Comparison of ENCODE assay signal across 1 cellular context in the genomic region with DNA sequence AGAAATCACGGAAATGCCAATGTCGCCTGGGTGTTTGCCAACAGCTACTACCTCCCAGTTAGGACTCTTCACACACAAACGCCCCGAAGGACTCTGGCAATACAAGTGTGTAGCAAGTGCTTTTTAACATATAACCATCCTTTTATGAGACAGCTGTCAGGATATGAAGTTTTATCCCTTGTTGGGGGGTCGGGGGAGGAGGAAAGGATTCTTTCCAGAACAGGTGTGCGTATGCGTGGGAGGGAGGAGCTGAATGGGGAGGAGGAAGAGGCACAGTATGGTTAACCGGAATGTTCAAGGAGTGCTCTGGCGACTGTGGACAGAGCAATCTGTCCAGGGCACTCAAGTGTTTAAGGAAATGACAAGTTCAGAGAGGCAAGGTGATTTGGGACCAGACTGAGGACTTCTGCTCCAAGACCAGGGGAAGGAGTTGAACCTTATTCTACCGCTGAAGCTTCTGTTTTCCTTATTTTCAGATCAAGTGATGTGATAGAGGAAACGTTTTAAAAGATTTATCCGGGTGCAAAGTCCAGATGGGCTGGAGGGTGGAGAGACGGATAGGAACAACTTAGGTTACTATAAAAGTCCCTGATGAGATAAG.
TF ChIP-seq lines count a peak whose summit lies in the region.

No MANE protein-coding gene starts in this region.

TF ChIP-seq in SK-N-SH treated with all-trans-retinoic acid at 6 μM for 48 hours, 23 proteins besides CTCF, POLR2A, EP300 and RAD21 (continued from another document):
- TF ChIP-seq, protein P1, sequence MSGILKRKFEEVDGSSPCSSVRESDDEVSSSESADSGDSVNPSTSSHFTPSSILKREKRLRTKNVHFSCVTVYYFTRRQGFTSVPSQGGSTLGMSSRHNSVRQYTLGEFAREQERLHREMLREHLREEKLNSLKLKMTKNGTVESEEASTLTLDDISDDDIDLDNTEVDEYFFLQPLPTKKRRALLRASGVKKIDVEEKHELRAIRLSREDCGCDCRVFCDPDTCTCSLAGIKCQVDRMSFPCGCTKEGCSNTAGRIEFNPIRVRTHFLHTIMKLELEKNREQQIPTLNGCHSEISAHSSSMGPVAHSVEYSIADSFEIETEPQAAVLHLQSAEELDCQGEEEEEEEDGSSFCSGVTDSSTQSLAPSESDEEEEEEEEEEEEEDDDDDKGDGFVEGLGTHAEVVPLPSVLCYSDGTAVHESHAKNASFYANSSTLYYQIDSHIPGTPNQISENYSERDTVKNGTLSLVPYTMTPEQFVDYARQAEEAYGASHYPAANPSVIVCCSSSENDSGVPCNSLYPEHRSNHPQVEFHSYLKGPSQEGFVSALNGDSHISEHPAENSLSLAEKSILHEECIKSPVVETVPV (CRISPR knock-in tag; IDR thresholded peaks at IDR 0.05), result no peak
- no peak for TF ChIP-seq SNAI2 (CRISPR knock-in tag; IDR thresholded peaks at IDR 0.05)
- TF ChIP-seq ARNTL (CRISPR knock-in tag; IDR thresholded peaks at IDR 0.05; ENCODE audit: borderline replicate concordance, low read depth), result no peak
- no peak for TF ChIP-seq ZNF70 (CRISPR knock-in tag; IDR thresholded peaks at IDR 0.05)
- TF ChIP-seq TOX (CRISPR knock-in tag; IDR thresholded peaks at IDR 0.05; ENCODE audit: borderline replicate concordance), result no peak
- TF ChIP-seq, protein P2, sequence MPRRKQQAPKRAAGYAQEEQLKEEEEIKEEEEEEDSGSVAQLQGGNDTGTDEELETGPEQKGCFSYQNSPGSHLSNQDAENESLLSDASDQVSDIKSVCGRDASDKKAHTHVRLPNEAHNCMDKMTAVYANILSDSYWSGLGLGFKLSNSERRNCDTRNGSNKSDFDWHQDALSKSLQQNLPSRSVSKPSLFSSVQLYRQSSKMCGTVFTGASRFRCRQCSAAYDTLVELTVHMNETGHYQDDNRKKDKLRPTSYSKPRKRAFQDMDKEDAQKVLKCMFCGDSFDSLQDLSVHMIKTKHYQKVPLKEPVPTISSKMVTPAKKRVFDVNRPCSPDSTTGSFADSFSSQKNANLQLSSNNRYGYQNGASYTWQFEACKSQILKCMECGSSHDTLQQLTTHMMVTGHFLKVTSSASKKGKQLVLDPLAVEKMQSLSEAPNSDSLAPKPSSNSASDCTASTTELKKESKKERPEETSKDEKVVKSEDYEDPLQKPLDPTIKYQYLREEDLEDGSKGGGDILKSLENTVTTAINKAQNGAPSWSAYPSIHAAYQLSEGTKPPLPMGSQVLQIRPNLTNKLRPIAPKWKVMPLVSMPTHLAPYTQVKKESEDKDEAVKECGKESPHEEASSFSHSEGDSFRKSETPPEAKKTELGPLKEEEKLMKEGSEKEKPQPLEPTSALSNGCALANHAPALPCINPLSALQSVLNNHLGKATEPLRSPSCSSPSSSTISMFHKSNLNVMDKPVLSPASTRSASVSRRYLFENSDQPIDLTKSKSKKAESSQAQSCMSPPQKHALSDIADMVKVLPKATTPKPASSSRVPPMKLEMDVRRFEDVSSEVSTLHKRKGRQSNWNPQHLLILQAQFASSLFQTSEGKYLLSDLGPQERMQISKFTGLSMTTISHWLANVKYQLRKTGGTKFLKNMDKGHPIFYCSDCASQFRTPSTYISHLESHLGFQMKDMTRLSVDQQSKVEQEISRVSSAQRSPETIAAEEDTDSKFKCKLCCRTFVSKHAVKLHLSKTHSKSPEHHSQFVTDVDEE (CRISPR knock-in tag; IDR thresholded peaks at IDR 0.05), result no peak
- no peak for TF ChIP-seq RARB (CRISPR knock-in tag; IDR thresholded peaks at IDR 0.05)
- no peak for TF ChIP-seq ISL1 (CRISPR knock-in tag; IDR thresholded peaks at IDR 0.05)
- no peak for TF ChIP-seq POU6F1 (CRISPR knock-in tag; IDR thresholded peaks at IDR 0.05; ENCODE audit: borderline replicate concordance, low read depth)
- TF ChIP-seq OSR1 (CRISPR knock-in tag; IDR thresholded peaks at IDR 0.05), result no peak
- no peak for TF ChIP-seq ZNF8 (CRISPR knock-in tag; IDR thresholded peaks at IDR 0.05)
- no peak for TF ChIP-seq BACH2 (CRISPR knock-in tag; IDR thresholded peaks at IDR 0.05; ENCODE audit: borderline replicate concordance)
- TF ChIP-seq ZFP30 (CRISPR knock-in tag; IDR thresholded peaks at IDR 0.05), result no peak
- no peak for TF ChIP-seq ESRRG (CRISPR knock-in tag; IDR thresholded peaks at IDR 0.05)
- no peak for TF ChIP-seq CSDC2 (CRISPR knock-in tag; IDR thresholded peaks at IDR 0.05)
